ENCODE assay signal across 11 cellular contexts in genomic region chr1:40939320-40940059, GRCh38. TPM values are rescaled to one million over a fixed set of nuclear protein-coding genes. Genes with fewer than 3 reads are reported as not detected.
DNase-seq lines count a peak whose midpoint lies in the region; ATAC-seq and TF ChIP-seq lines count a peak whose summit lies in the region.
"Had no signal": no experiment of that assay in that cellular context is flagged by ENCODE, and none has a peak within 500 bp of the region (broad histone marks: within the 10 kb centered on the region; RNA-seq: fewer than 3 reads in every experiment).

No MANE protein-coding gene starts in this region.

- no peak overlapping the region for H3K9ac ChIP-seq in GM23248
- no peak overlapping the region for H3K9ac ChIP-seq in smooth muscle cell (ENCODE audit: low read depth)

- no peaks in the 10 kb centered on the region for H3K9me2 ChIP-seq in GM23248 (ENCODE audit: insufficient read depth)

- no peaks in the 10 kb centered on the region for H3K27me3 ChIP-seq in GM23248 (replicated peaks; ENCODE audit: insufficient read depth)
- H3K27me3 ChIP-seq in heart left ventricle: no peaks in the 10 kb centered on the region
- H3K27me3 ChIP-seq in spleen (replicated peaks in 1 of 7): no peaks in the 10 kb centered on the region
- H3K27me3 ChIP-seq in smooth muscle cell (ENCODE audit: low read depth): no peaks in the 10 kb centered on the region

- H3K4me2 ChIP-seq in GM23248 (ENCODE audit: unreplicated experiment): no peak overlapping the region
- no peak overlapping the region for H3K4me2 ChIP-seq in smooth muscle cell

- H3K4me1 ChIP-seq in GM23248 (ENCODE audit: insufficient read depth) (0 out of 2 replicates have a peak, but pooled peaks cover 4% of the 10 kb centered on the region), heart left ventricle (peaks cover 0 to 11% (median 4%) of the 10 kb centered on the region in 12 donors), spleen (peaks cover 0 to 12% (median 1%) of the 10 kb centered on the region in 6 donors), smooth muscle cell (ENCODE audit: low read depth) (no peaks in the 10 kb centered on the region)

- H3K4me3 ChIP-seq in GM23248: no peak overlapping the region
- H3K4me3 ChIP-seq in heart left ventricle: no peak overlapping the region
- no peak overlapping the region for H3K4me3 ChIP-seq in spleen
- no peak overlapping the region for H3K4me3 ChIP-seq in smooth muscle cell

- TF ChIP-seq POLR2A in heart left ventricle (IDR thresholded peaks at IDR 0.05) (no peak), spleen (IDR thresholded peaks at IDR 0.05) (no peak)

- in situ Hi-C loops in GM23248 (cut with MboI): no loop called here

- H3K79me2 ChIP-seq in GM23248 (ENCODE audit: insufficient read depth) (no peaks in the 10 kb centered on the region), smooth muscle cell (ENCODE audit: low read depth) (no peaks in the 10 kb centered on the region)

- 33 to 36% methylated on average over 12 of the region's 12 CpGs for WGBS in GM23248 (ENCODE audit: low coverage in 1 of 2, low lambda C conversion rate in 2 of 2, missing lambda C conversion rate in 2 of 2), 2 experiments
- 75 to 78% (median 77%) methylated on average over 12 of the region's 12 CpGs for WGBS in heart left ventricle, 4 donors
- 70 to 88% (median 75%) methylated on average over 12 of the region's 12 CpGs for WGBS in spleen, 5 donors
- WGBS in smooth muscle cell (ENCODE audit: low lambda C conversion rate): 84% methylated on average over 12 of the region's 12 CpGs

- DNase-seq in GM23248: peak; percentile 75
- peak; percentile 80 for DNase-seq in SKM-1 treated with dmso at 0.1 percent for 144 hours (lab: John Stamatoyannopoulos, UW; ENCODE audit: unreplicated experiment)
- DNase-seq in heart left ventricle: peak in 1 of 5 donors; percentile 65
- DNase-seq in spleen: peak; percentile 44
- DNase-seq in DMS79 treated with DMSO at 0.1 percent for 48 hours (lab: John Stamatoyannopoulos, UW): no peak
- no peak for DNase-seq in UCSD-AML1 (lab: John Stamatoyannopoulos, UW; ENCODE audit: unreplicated experiment)
- DNase-seq in smooth muscle cell (lab: John Stamatoyannopoulos, UW; ENCODE audit: unreplicated experiment): no peak
- DNase-seq: GDM1, naive B cell, T-helper 17 cell had no signal

- H4K20me1 ChIP-seq in GM23248 (ENCODE audit: insufficient read depth) (no peaks in the 10 kb centered on the region), smooth muscle cell (ENCODE audit: low read depth) (no peaks in the 10 kb centered on the region)

- H3K27ac ChIP-seq in GM23248: no peak overlapping the region
- peak overlapping the region in 2 of 12 donors; percentile 29 to 47 for H3K27ac ChIP-seq in heart left ventricle
- no peak overlapping the region for H3K27ac ChIP-seq in spleen
- H3K27ac ChIP-seq in smooth muscle cell (ENCODE audit: low read depth): no peak overlapping the region

- ATAC-seq in heart left ventricle (peak; percentile 65 to 92 (median 86)), HG03378 (IDR thresholded peaks at IDR 0.05; ENCODE audit: unreplicated experiment) (no peak)
- ATAC-seq: T-helper 17 cell had no signal

- H3K36me3 ChIP-seq in GM23248 (ENCODE audit: low read depth): no peaks in the 10 kb centered on the region
- H3K36me3 ChIP-seq in heart left ventricle: no peaks in the 10 kb centered on the region
- H3K36me3 ChIP-seq in spleen: no peaks in the 10 kb centered on the region
- no peaks in the 10 kb centered on the region for H3K36me3 ChIP-seq in smooth muscle cell (ENCODE audit: low read depth)

- H2AFZ ChIP-seq in GM23248 (no peak overlapping the region), smooth muscle cell (ENCODE audit: low read depth) (no peak overlapping the region)

- TF ChIP-seq CTCF in heart left ventricle (IDR thresholded peaks at IDR 0.05) (no peak), spleen (IDR thresholded peaks at IDR 0.05 in 8 of 11, conservative IDR thresholded peaks at IDR 0.05 in 3 of 11) (no peak), smooth muscle cell (IDR thresholded peaks at IDR 0.05; ENCODE audit: borderline replicate concordance, insufficient read depth, poor library complexity, severe bottlenecking) (no peak)

- H3F3A ChIP-seq in GM23248 (ENCODE audit: insufficient read depth) (no peaks in the 10 kb centered on the region), smooth muscle cell (ENCODE audit: low read depth) (no peaks in the 10 kb centered on the region)

- no peaks in the 10 kb centered on the region for H3K9me3 ChIP-seq in GM23248 (ENCODE audit: low read depth)
- no peaks in the 10 kb centered on the region for H3K9me3 ChIP-seq in heart left ventricle
- no peaks in the 10 kb centered on the region for H3K9me3 ChIP-seq in spleen
- no peaks in the 10 kb centered on the region for H3K9me3 ChIP-seq in smooth muscle cell (replicated peaks; ENCODE audit: low read depth)

- intact Hi-C loops in heart left ventricle (cut with DNase I) (loop anchor here in 1 of 10 donors (5.0 kb wide), 1 partner anchor 67 kb away; no protein-coding TSS in a partner anchor), spleen (cut with DNase I; ENCODE audit: low total_unique reads) (no loop called here)

RNA-seq across cellular contexts. Expression of gene CTPS1, which starts 40.0 kb away (rescaled TPM):
- 19.8 and 20.9 TPM in 2 replicates for total RNA-seq in GM23248 (2014; rRNA removed; shearing (Covaris generic))
- polyA plus RNA-seq in GM23248 (2016; fragmentation: Nextera tagmentation; extraction: Ambion mirVana) (29.0 and 30.3 TPM in 2 replicates), heart left ventricle (10 to 100 TPM in 1 of 2 donors, 1 to 10 TPM in 1; 3.7 to 22.5 TPM), spleen (10 to 100 TPM in 2 of 3 donors, 1 to 10 TPM in 1; 7.9 to 14.4 (median 10.9) TPM), smooth muscle cell (24.4 and 35.5 TPM in 2 replicates)
- total RNA-seq in heart left ventricle (10 to 100 TPM in 3 of 9 donors, 1 to 10 TPM in 6; 5.4 to 14.0 (median 7.4) TPM), spleen (10 to 100 TPM; 12.1 to 27.7 (median 17.8) TPM), smooth muscle cell (20.9 and 35.9 TPM in 2 replicates)

Comparison
In these comparisons a context has a peak if more than half of its experiments do, and no peak if none do; other contexts are left out.
1. DNase-seq: peak in GM23248 (single experiment), SKM-1 treated with dmso at 0.1 percent for 144 hours (single experiment) and spleen (single experiment); none in DMS79 treated with DMSO at 0.1 percent for 48 hours (single experiment), UCSD-AML1 (single experiment) and smooth muscle cell (single experiment).